In genomic region chr22:46339956-46340355, GRCh38 we compare ENCODE assay signal across 18 cellular contexts. TPM values are rescaled to one million over a fixed set of nuclear protein-coding genes. Genes with fewer than 3 reads are reported as not detected.
A peak's percentile ranks its signal among the peaks of the same experiment; 100 is the strongest.
DNase-seq lines count a peak whose midpoint lies in the region; ATAC-seq and TF ChIP-seq lines count a peak whose summit lies in the region.
"Had no signal": no experiment of that assay in that cellular context is flagged by ENCODE, and none has a peak within 500 bp of the region (broad histone marks: within the 10 kb centered on the region; RNA-seq: fewer than 3 reads in every experiment).

No MANE protein-coding gene starts in this region.

- H3K4me3 Mint-ChIP-seq in activated CD4-positive, alpha-beta T cell treated with anti-CD3 and anti-CD28 coated beads, Interleukin-2, amount 10 ng/mL, durations not matched to agents 24 days and 14 days: no peak overlapping the region
- H3K4me3 Mint-ChIP-seq: GM23338, H9 had no signal

- intact Hi-C loops in activated CD4-positive, alpha-beta T cell treated with anti-CD3 and anti-CD28 coated beads, Interleukin-2, amount 10 ng/mL, durations not matched to agents 24 days and 14 days (cut with micrococcal nuclease): loop anchor here (10.0 kb wide), 1 partner anchor 335 kb away; no protein-coding TSS in a partner anchor
- intact Hi-C loops in left ventricle myocardium superior (cut with micrococcal nuclease) (no loop called here), lower lobe of right lung (cut with DNase I) (no loop called here), aorta (cut with DNase I) (no loop called here)

- DNase-seq in activated CD4-positive, alpha-beta T cell treated with anti-CD3 and anti-CD28 coated beads, Interleukin-2, amount 10 ng/mL, durations not matched to agents 24 days and 14 days: no peak
- no peak for DNase-seq in activated CD4-positive, alpha-beta T cell treated with anti-CD3 and anti-CD28 coated beads, Interleukin-2, amount 50 U/mL, for 1 hour
- DNase-seq in left ventricle myocardium superior (peak; percentile 11), right atrium auricular region (ENCODE audit: low spot score) (no peak), lower lobe of right lung (peak; percentile 34), aorta (peak; percentile 16 to 44), SKM-1 treated with dmso at 0.1 percent for 144 hours (lab: John Stamatoyannopoulos, UW; ENCODE audit: unreplicated experiment) (no peak)
- DNase-seq: 8988T; AML-193; Calu3; CD4-positive, CD25-positive, alpha-beta regulatory T cell; DMS 273 treated with DMSO at 0.1 percent for 48 hours; DMS79; H9 had no signal

- H3K27ac ChIP-seq in right atrium auricular region: no peak overlapping the region
- no peak overlapping the region for H3K27ac ChIP-seq in lower lobe of right lung
- no peak overlapping the region for H3K27ac ChIP-seq in aorta (ENCODE audit: low read depth in 1 of 2, low read length in 2 of 2)
- H3K27ac ChIP-seq: BLaER1 had no signal

- no peaks in the 10 kb centered on the region for H3K9me3 Mint-ChIP-seq in activated CD4-positive, alpha-beta T cell treated with anti-CD3 and anti-CD28 coated beads, Interleukin-2, amount 10 ng/mL, durations not matched to agents 24 days and 14 days
- H3K9me3 Mint-ChIP-seq: CD4-positive, CD25-positive, alpha-beta regulatory T cell; GM23338; H9 had no signal

- H3K9me3 ChIP-seq in right atrium auricular region (no peaks in the 10 kb centered on the region), lower lobe of right lung (no peaks in the 10 kb centered on the region), aorta (ENCODE audit: control insufficient read depth, low read length) (no peaks in the 10 kb centered on the region)
- H3K9me3 ChIP-seq: BLaER1 had no signal

- H3K36me3 Mint-ChIP-seq in activated CD4-positive, alpha-beta T cell treated with anti-CD3 and anti-CD28 coated beads, Interleukin-2, amount 10 ng/mL, durations not matched to agents 24 days and 14 days (ENCODE audit: low read depth): peaks cover 64% of the 10 kb centered on the region

- H3K4me1 ChIP-seq in right atrium auricular region: peaks cover 0 to 30% of the 10 kb centered on the region in 2 donors
- peaks cover 21% of the 10 kb centered on the region for H3K4me1 ChIP-seq in lower lobe of right lung
- peaks cover 0 to 3% of the 10 kb centered on the region in 2 donors for H3K4me1 ChIP-seq in aorta (ENCODE audit: control insufficient read depth in 1 of 2, insufficient read depth in 2 of 2, low read length in 2 of 2)

- H3K36me3 ChIP-seq in right atrium auricular region: peaks cover 57% of the 10 kb centered on the region
- peaks cover 74% of the 10 kb centered on the region for H3K36me3 ChIP-seq in lower lobe of right lung
- H3K36me3 ChIP-seq in aorta (ENCODE audit: control insufficient read depth in 1 of 2, insufficient read depth in 2 of 2, low read length in 1 of 2): peaks cover 4 to 6% of the 10 kb centered on the region in 2 donors

- H3K27ac Mint-ChIP-seq in activated CD4-positive, alpha-beta T cell treated with anti-CD3 and anti-CD28 coated beads, Interleukin-2, amount 10 ng/mL, durations not matched to agents 24 days and 14 days: peak overlapping the region; percentile 3
- H3K27ac Mint-ChIP-seq: CD4-positive, CD25-positive, alpha-beta regulatory T cell; GM23338 had no signal

- TF ChIP-seq CTCF in right atrium auricular region (IDR thresholded peaks at IDR 0.05): no peak
- TF ChIP-seq CTCF in lower lobe of right lung (IDR thresholded peaks at IDR 0.05): no peak

- H3K4me3 ChIP-seq in right atrium auricular region (no peak overlapping the region), lower lobe of right lung (no peak overlapping the region), aorta (ENCODE audit: low read length in 2 of 2) (no peak overlapping the region)
- H3K4me3 ChIP-seq: BLaER1, GM12878, GM23338 had no signal

- H3K27me3 ChIP-seq in right atrium auricular region (no peaks in the 10 kb centered on the region), lower lobe of right lung (ENCODE audit: low read depth) (no peaks in the 10 kb centered on the region), aorta (ENCODE audit: control insufficient read depth in 1 of 2, insufficient read depth in 2 of 2, low read length in 1 of 2) (no peaks in the 10 kb centered on the region)
- H3K27me3 ChIP-seq: BLaER1 had no signal

- H3K27me3 Mint-ChIP-seq in activated CD4-positive, alpha-beta T cell treated with anti-CD3 and anti-CD28 coated beads, Interleukin-2, amount 10 ng/mL, durations not matched to agents 24 days and 14 days: no peaks in the 10 kb centered on the region
- H3K27me3 Mint-ChIP-seq: CD4-positive, CD25-positive, alpha-beta regulatory T cell had no signal

- no peak for ATAC-seq in left ventricle myocardium superior
- ATAC-seq in lower lobe of right lung: no peak
- no peak for ATAC-seq in aorta (ENCODE audit: low FRiP score)
- ATAC-seq in GM19452 (IDR thresholded peaks at IDR 0.05; ENCODE audit: unreplicated experiment): no peak
- ATAC-seq: GM12878, GM23338 had no signal

- WGBS in aorta, 2 donors: 87 to 93% methylated on average over 5 of the region's 5 CpGs

- peaks cover 22% of the 10 kb centered on the region for H3K4me1 Mint-ChIP-seq in activated CD4-positive, alpha-beta T cell treated with anti-CD3 and anti-CD28 coated beads, Interleukin-2, amount 10 ng/mL, durations not matched to agents 24 days and 14 days

RNA-seq across cellular contexts. Expression of gene TRMU, which starts 4.4 kb away (rescaled TPM):
- total RNA-seq in activated CD4-positive, alpha-beta T cell treated with anti-CD3 and anti-CD28 coated beads, Interleukin-2, amount 10 ng/mL, durations not matched to agents 24 days and 14 days: 79.9 and 84.4 TPM in 2 replicates
- total RNA-seq in left ventricle myocardium superior: 44.0 TPM
- 10 to 100 TPM; 22.2 to 22.4 TPM for total RNA-seq in right atrium auricular region
- total RNA-seq in lower lobe of right lung: 33.5 TPM
- 10 to 100 TPM; 29.8 to 37.8 TPM for total RNA-seq in aorta
- polyA plus RNA-seq in aorta: 10 to 100 TPM; 11.3 to 66.4 TPM

RNA-seq across cellular contexts. Expression of gene GTSE1, which starts 43.3 kb away (rescaled TPM):
- total RNA-seq in activated CD4-positive, alpha-beta T cell treated with anti-CD3 and anti-CD28 coated beads, Interleukin-2, amount 10 ng/mL, durations not matched to agents 24 days and 14 days: 37.6 and 40.8 TPM in 2 replicates
- total RNA-seq in left ventricle myocardium superior (0.45 TPM), right atrium auricular region (under 1 TPM; 0.16 to 0.63 TPM), lower lobe of right lung (1.4 TPM), aorta (1 to 10 TPM in 1 of 2 donors, under 1 TPM in 1; 0.55 to 1.5 TPM)
- polyA plus RNA-seq in aorta: 1 to 10 TPM in 1 of 2 donors, under 1 TPM in 1; 0.82 to 1.0 TPM

Comparison
In these comparisons a context has a peak if more than half of its experiments do, and no peak if none do; other contexts are left out.
1. DNase-seq: peak in left ventricle myocardium superior (single experiment), lower lobe of right lung (single experiment) and aorta (2 of 2); none in activated CD4-positive, alpha-beta T cell treated with anti-CD3 and anti-CD28 coated beads, Interleukin-2, amount 10 ng/mL, durations not matched to agents 24 days and 14 days (single experiment), activated CD4-positive, alpha-beta T cell treated with anti-CD3 and anti-CD28 coated beads, Interleukin-2, amount 50 U/mL, for 1 hour (single experiment), right atrium auricular region (single experiment) and SKM-1 treated with dmso at 0.1 percent for 144 hours (single experiment).
2. RNA of gene GTSE1, which starts 43.3 kb away (total RNA-seq): 37.6 to 40.8 TPM in activated CD4-positive, alpha-beta T cell treated with anti-CD3 and anti-CD28 coated beads, Interleukin-2, amount 10 ng/mL, durations not matched to agents 24 days and 14 days; 0.55 to 1.5 TPM in aorta, 1.4 TPM in lower lobe of right lung (single experiment), 0.16 to 0.63 TPM in right atrium auricular region and 0.45 TPM in left ventricle myocardium superior (single experiment); every median in the first group is over 10 times any median in the second.